Comparison of ENCODE assay signal across 8 cellular contexts in the genomic region with DNA sequence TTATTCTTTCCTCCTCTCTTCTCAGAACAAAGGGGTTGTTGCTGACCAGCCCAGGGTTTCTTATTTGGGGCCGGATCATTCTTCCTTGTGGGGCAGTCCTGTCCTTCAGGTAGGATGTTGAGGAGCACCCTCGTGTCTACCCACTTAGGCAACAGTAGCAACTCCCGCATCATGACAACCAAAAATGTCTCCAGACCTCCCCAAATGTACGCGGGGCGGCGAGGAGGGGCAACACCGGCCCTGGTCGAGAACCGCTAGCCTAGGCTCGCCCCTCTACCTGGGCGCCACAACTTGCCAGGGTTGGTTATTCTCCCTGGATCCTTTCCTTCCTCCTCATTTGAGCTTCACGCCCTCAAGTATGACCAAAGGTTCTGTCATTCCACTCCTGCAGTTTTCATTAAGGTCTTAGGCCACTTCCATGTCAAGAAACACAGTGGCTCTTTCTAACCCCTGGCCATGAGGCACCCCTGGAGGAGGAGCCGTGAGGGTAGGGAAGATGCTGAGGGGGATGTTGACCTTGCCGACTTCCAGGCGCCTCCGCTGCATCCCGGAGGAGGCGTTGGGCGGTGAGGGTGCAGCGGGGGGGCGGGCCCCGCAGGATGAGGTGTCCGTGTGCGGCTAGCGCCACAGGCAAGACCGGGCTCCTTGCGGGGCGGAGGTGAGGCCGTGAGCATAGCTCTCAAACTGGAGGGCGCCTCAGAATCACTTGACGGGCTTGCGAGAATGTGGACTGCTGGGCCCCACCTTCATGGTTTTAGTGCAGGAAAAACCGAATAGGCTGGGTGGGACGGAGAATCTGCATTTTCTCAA. TPM values are rescaled to one million over a fixed set of nuclear protein-coding genes. Genes with fewer than 3 reads are reported as not detected.
DNase-seq lines count a peak whose midpoint lies in the region; ATAC-seq and TF ChIP-seq lines count a peak whose summit lies in the region.

No MANE protein-coding gene starts in this region.

- no peak for TF ChIP-seq CTCF in GM13976 (IDR thresholded peaks at IDR 0.05; ENCODE audit: borderline replicate concordance, control extremely low read depth, extremely low read depth, insufficient read depth, missing control alignments)
- no peak for TF ChIP-seq CTCF in gastroesophageal sphincter (IDR thresholded peaks at IDR 0.05)
- TF ChIP-seq CTCF in osteocyte (IDR thresholded peaks at IDR 0.05) = no peak

- H3K36me3 Mint-ChIP-seq in activated CD4-positive, alpha-beta T cell treated with anti-CD3 and anti-CD28 coated beads, Interleukin-2, amount 10 ng/mL, durations not matched to agents 7 days and 5 days (ENCODE audit: low read depth) = no peaks in the 10 kb centered on the region
- H3K36me3 Mint-ChIP-seq in osteocyte (ENCODE audit: unreplicated experiment) = no peaks in the 10 kb centered on the region

- ATAC-seq in HG03378 (IDR thresholded peaks at IDR 0.05; ENCODE audit: unreplicated experiment) (peak; percentile 22), gastroesophageal sphincter (peak; percentile 58)

- no peak for TF ChIP-seq POLR2A in gastroesophageal sphincter (IDR thresholded peaks at IDR 0.05)

- no peaks in the 10 kb centered on the region for H3K36me3 ChIP-seq in gastroesophageal sphincter

- CTCF ChIA-PET in activated CD4-positive, alpha-beta T cell treated with anti-CD3 and anti-CD28 coated beads, Interleukin-2, amount 10 ng/mL, durations not matched to agents 7 days and 5 days (lab: Charles Lee) = interaction anchor here (0.7 to 2.8 kb wide), 8 partner anchors 9 to 1258 kb away, joined by 3 to 16 read pairs (median 4); no protein-coding TSS in a partner anchor

- H3K27ac ChIP-seq in gastroesophageal sphincter = peak overlapping the region in 3 of 4 donors; percentile 81 to 86 (median 84)

- 57 to 77% methylated on average over 13 of the region's 35 CpGs for WGBS in gastroesophageal sphincter (ENCODE audit: low coverage in 1 of 2), 2 donors

- H3K9me3 ChIP-seq in gastroesophageal sphincter = no peaks in the 10 kb centered on the region

- H3K4me3 Mint-ChIP-seq in activated CD4-positive, alpha-beta T cell treated with anti-CD3 and anti-CD28 coated beads, Interleukin-2, amount 10 ng/mL, durations not matched to agents 7 days and 5 days = peak overlapping the region; percentile 85
- peak overlapping the region; percentile 85 for H3K4me3 Mint-ChIP-seq in osteocyte (ENCODE audit: unreplicated experiment)

- peaks cover 14% of the 10 kb centered on the region for H3K4me1 Mint-ChIP-seq in activated CD4-positive, alpha-beta T cell treated with anti-CD3 and anti-CD28 coated beads, Interleukin-2, amount 10 ng/mL, durations not matched to agents 7 days and 5 days
- peaks cover 9% of the 10 kb centered on the region for H3K4me1 Mint-ChIP-seq in osteocyte (ENCODE audit: unreplicated experiment)

- H3K9me3 Mint-ChIP-seq in activated CD4-positive, alpha-beta T cell treated with anti-CD3 and anti-CD28 coated beads, Interleukin-2, amount 10 ng/mL, durations not matched to agents 7 days and 5 days = no peaks in the 10 kb centered on the region
- no peaks in the 10 kb centered on the region for H3K9me3 Mint-ChIP-seq in osteocyte (ENCODE audit: unreplicated experiment)

- peaks cover 0 to 27% (median 0%) of the 10 kb centered on the region in 3 donors for H3K4me1 ChIP-seq in gastroesophageal sphincter

- no peaks in the 10 kb centered on the region for H3K27me3 ChIP-seq in gastroesophageal sphincter

- POLR2A ChIA-PET in activated CD4-positive, alpha-beta T cell treated with anti-CD3 and anti-CD28 coated beads, Interleukin-2, amount 10 ng/mL, durations not matched to agents 7 days and 5 days (lab: Charles Lee) = no interaction called here

- H3K27me3 Mint-ChIP-seq in activated CD4-positive, alpha-beta T cell treated with anti-CD3 and anti-CD28 coated beads, Interleukin-2, amount 10 ng/mL, durations not matched to agents 7 days and 5 days = peaks cover 63% of the 10 kb centered on the region
- peaks cover 67% of the 10 kb centered on the region for H3K27me3 Mint-ChIP-seq in osteocyte (ENCODE audit: unreplicated experiment)

- H3K27ac Mint-ChIP-seq in activated CD4-positive, alpha-beta T cell treated with anti-CD3 and anti-CD28 coated beads, Interleukin-2, amount 10 ng/mL, durations not matched to agents 7 days and 5 days = no peak overlapping the region
- H3K27ac Mint-ChIP-seq in osteocyte (ENCODE audit: unreplicated experiment) = no peak overlapping the region

- peak overlapping the region; percentile 64 to 78 for H3K4me3 ChIP-seq in gastroesophageal sphincter

- in situ Hi-C loops in ACHN (cut with HindIII; ENCODE audit: low pct_ligation_motif_present, low pct_unique_long_range_greater_than_20kb, low sequenced_read_pairs) (no loop called here), GM13976 (cut with MboI; ENCODE audit: low sequenced_read_pairs, unreplicated experiment) (no loop called here)

- peak; percentile 38 for DNase-seq in ACHN
- peak; percentile 46 for DNase-seq in GM13976 (ENCODE audit: low spot score)
- no peak for DNase-seq in activated CD4-positive, alpha-beta T cell treated with anti-CD3 and anti-CD28 coated beads, Interleukin-2, amount 10 ng/mL, durations not matched to agents 7 days and 5 days
- peak; percentile 70 for DNase-seq in osteocyte (ENCODE audit: extremely low spot score, unreplicated experiment)
- DNase-seq in NCI-H1694 treated with DMSO at 0.1 percent for 48 hours (lab: John Stamatoyannopoulos, UW) = no peak
- no peak for DNase-seq in NCI-H187 treated with DMSO at 0.1 percent for 48 hours (lab: John Stamatoyannopoulos, UW)

- TF ChIP-seq EP300 in gastroesophageal sphincter (IDR thresholded peaks at IDR 0.05) = no peak

RNA-seq across cellular contexts. Expression of a gene that starts 0.7 kb away (rescaled TPM):
- total RNA-seq in activated CD4-positive, alpha-beta T cell treated with anti-CD3 and anti-CD28 coated beads, Interleukin-2, amount 10 ng/mL, durations not matched to agents 7 days and 5 days = 1 to 10 TPM; 3.7 to 4.9 TPM
- total RNA-seq in gastroesophageal sphincter (10 to 100 TPM; 22.5 to 36.3 (median 33.2) TPM), osteocyte (12.1 and 12.6 TPM in 2 replicates)

RNA-seq across cellular contexts. Expression of a gene that starts 30.8 kb away (rescaled TPM):
- total RNA-seq in activated CD4-positive, alpha-beta T cell treated with anti-CD3 and anti-CD28 coated beads, Interleukin-2, amount 10 ng/mL, durations not matched to agents 7 days and 5 days = 10 to 100 TPM; 38.8 to 45.6 TPM
- total RNA-seq in gastroesophageal sphincter (10 to 100 TPM; 22.6 to 46.4 (median 24.4) TPM), osteocyte (30.2 and 34.4 TPM in 2 replicates)

Comparison
In these comparisons a context has a peak if more than half of its experiments do, and no peak if none do; other contexts are left out.
1. DNase-seq: peak in ACHN (single experiment), GM13976 (single experiment) and osteocyte (single experiment); none in activated CD4-positive, alpha-beta T cell treated with anti-CD3 and anti-CD28 coated beads, Interleukin-2, amount 10 ng/mL, durations not matched to agents 7 days and 5 days (single experiment), NCI-H1694 treated with DMSO at 0.1 percent for 48 hours (single experiment) and NCI-H187 treated with DMSO at 0.1 percent for 48 hours (single experiment).